ENCODE assay signal across 18 cellular contexts in genomic region chr10:97013568-97013967, GRCh38.
DNase-seq lines count a peak whose midpoint lies in the region; ATAC-seq, FAIRE-seq and TF ChIP-seq lines count a peak whose summit lies in the region.
"Had no signal": no experiment of that assay in that cellular context is flagged by ENCODE, and none has a peak within 500 bp of the region (broad histone marks: within the 10 kb centered on the region; RNA-seq: fewer than 3 reads in every experiment).

No MANE protein-coding gene starts in this region.

- no peaks in the 10 kb centered on the region for H3K79me2 ChIP-seq in H1 (ENCODE audit: control insufficient read depth in 1 of 2, insufficient read depth in 2 of 2, low read length in 2 of 2)

- no peaks in the 10 kb centered on the region for H3K36me3 ChIP-seq in H1 (ENCODE audit: control insufficient read depth in 2 of 4, insufficient read depth in 4 of 4, low read length in 3 of 4)
- H3K36me3 ChIP-seq: BLaER1 had no signal

- peaks cover 14% of the 10 kb centered on the region for H3K27me3 Mint-ChIP-seq in activated naive CD4-positive, alpha-beta T cell treated with anti-CD3 and anti-CD28 coated beads, Interleukin-2, amount 10 ng/mL, durations not matched to agents 7 days and 5 days
- H3K27me3 Mint-ChIP-seq: CD8-positive, alpha-beta memory T cell had no signal

- no peak for TF ChIP-seq EP300 in H1 (IDR thresholded peaks at IDR 0.05; ENCODE audit: borderline replicate concordance in 1 of 2, low read depth in 2 of 2, low read length in 2 of 2)

- no peak for ATAC-seq in GM18498 (IDR thresholded peaks at IDR 0.05; ENCODE audit: unreplicated experiment)
- ATAC-seq: GM23338, HCT116 had no signal

- no peaks in the 10 kb centered on the region for H3K27me3 ChIP-seq in H1 (replicated peaks in 1 of 4; ENCODE audit: control insufficient read depth in 3 of 4, extremely low read depth in 1 of 4, insufficient read depth in 3 of 4, low read length in 3 of 4)
- H3K27me3 ChIP-seq: BLaER1 had no signal

- H3K4ac ChIP-seq in H1 (replicated peaks; ENCODE audit: insufficient read length, low read depth, low read length): no peak overlapping the region

- CTCF ChIA-PET in activated naive CD4-positive, alpha-beta T cell treated with anti-CD3 and anti-CD28 coated beads, Interleukin-2, amount 10 ng/mL, durations not matched to agents 7 days and 5 days (lab: Charles Lee): interaction anchor here (0.8 to 2.3 kb wide), 2 partner anchors 12 to 23 kb away, joined by 5 to 7 read pairs; no protein-coding TSS in a partner anchor
- CTCF ChIA-PET in H1 (lab: Charles Lee; ENCODE audit: partially characterized antibody): interaction anchor here (0.9 to 5.3 kb wide), 8 partner anchors 11 to 376 kb away, joined by 3 to 32 read pairs (median 4); no protein-coding TSS in a partner anchor

- H2BK20ac ChIP-seq in H1 (ENCODE audit: low read length): no peak overlapping the region

- no peak overlapping the region for H3K27ac ChIP-seq in H1 (ENCODE audit: low read depth, low read length)
- H3K27ac ChIP-seq: BLaER1, HL-60 had no signal

- no peak overlapping the region for H2BK15ac ChIP-seq in H1 (ENCODE audit: low read length)

- POLR2A ChIA-PET in H1 (lab: Charles Lee; ENCODE audit: partially characterized antibody): interaction anchor here (1.8 kb wide), 1 partner anchor 14 kb away, joined by 6 read pairs; no protein-coding TSS in a partner anchor

- 88% methylated on average over 8 of the region's 8 CpGs; no CpG with 5 or more reads in 1 of the 2 experiments for WGBS in H1 (ENCODE audit: extremely low coverage in 1 of 2, insufficient coverage in 1 of 2, insufficient read length in 1 of 2, insufficient replicate concordance in 2 of 2, low coverage in 1 of 2, low lambda C conversion rate in 2 of 2, missing lambda C conversion rate in 1 of 2), 2 experiments

- H3K36me3 Mint-ChIP-seq in activated naive CD4-positive, alpha-beta T cell treated with anti-CD3 and anti-CD28 coated beads, Interleukin-2, amount 10 ng/mL, durations not matched to agents 7 days and 5 days: no peaks in the 10 kb centered on the region

- H3K56ac ChIP-seq in H1 (replicated peaks; ENCODE audit: insufficient read length, low read depth, low read length): no peak overlapping the region

- H3K9me3 Mint-ChIP-seq in activated naive CD4-positive, alpha-beta T cell treated with anti-CD3 and anti-CD28 coated beads, Interleukin-2, amount 10 ng/mL, durations not matched to agents 7 days and 5 days: no peaks in the 10 kb centered on the region
- H3K9me3 Mint-ChIP-seq: GM23338 had no signal

- no peak overlapping the region for H2BK5ac ChIP-seq in H1 (ENCODE audit: low read depth, low read length)

- no peak for TF ChIP-seq POLR2A in H1 (IDR thresholded peaks at IDR 0.05; ENCODE audit: control extremely low read depth in 1 of 2, low read depth in 2 of 2, low read length in 2 of 2)

- H4K91ac ChIP-seq in H1 (replicated peaks; ENCODE audit: insufficient read length, low read length): no peak overlapping the region

- no peaks in the 10 kb centered on the region; the same call in 1 of the 2 replicates for H3K79me1 ChIP-seq in H1 (ENCODE audit: low read depth, low read length)

- no peaks in the 10 kb centered on the region for H3K9me3 ChIP-seq in H1 (ENCODE audit: insufficient read depth in 2 of 2, low read depth in 1 of 2, low read length in 1 of 2)
- H3K9me3 ChIP-seq: BLaER1, Caco-2 had no signal

- H3K4me3 ChIP-seq in H1 (ENCODE audit: extremely low read depth in 1 of 4, insufficient read depth in 2 of 4, low read depth in 3 of 4, low read length in 4 of 4): no peak overlapping the region
- H3K4me3 ChIP-seq: BLaER1, GM23338 had no signal

- H4K20me1 ChIP-seq in H1 (replicated peaks in 1 of 2; ENCODE audit: control insufficient read depth in 1 of 2, insufficient read depth in 2 of 2, low read length in 2 of 2): no peaks in the 10 kb centered on the region
- H4K20me1 ChIP-seq: BLaER1 had no signal

- H3K14ac ChIP-seq in H1 (ENCODE audit: insufficient read length): no peak overlapping the region

- H3K4me2 ChIP-seq in H1 (ENCODE audit: insufficient read depth in 1 of 2, low read depth in 2 of 2, low read length in 2 of 2): no peak overlapping the region
- H3K4me2 ChIP-seq: BLaER1, GM23338 had no signal

- H3K18ac ChIP-seq in H1 (ENCODE audit: extremely low read depth, low read length): no peak overlapping the region

- no peaks in the 10 kb centered on the region for H3K4me1 ChIP-seq in H1 (replicated peaks in 1 of 4; ENCODE audit: control insufficient read depth in 3 of 4, insufficient read depth in 4 of 4, low read length in 3 of 4)
- H3K4me1 ChIP-seq: Caco-2 had no signal

- H2AFZ ChIP-seq in H1 (ENCODE audit: low read length): no peak overlapping the region
- H2AFZ ChIP-seq: GM23338 had no signal

- FAIRE-seq in H1 (lab: Jason Lieb, UNC): no peak
- FAIRE-seq: GM18507 had no signal

- no peak overlapping the region for H4K5ac ChIP-seq in H1 (ENCODE audit: insufficient read length, low read depth, low read length)

- no peak for TF ChIP-seq RAD21 in H1 (IDR thresholded peaks at IDR 0.05 in 1 of 2, conservative IDR thresholded peaks at IDR 0.05 in 1 of 2; ENCODE audit: low read depth in 2 of 2, low read length in 2 of 2)

- DNase-seq in activated naive CD4-positive, alpha-beta T cell treated with anti-CD3 and anti-CD28 coated beads, Interleukin-2, amount 10 ng/mL, durations not matched to agents 7 days and 5 days: peak; percentile 3
- no peak for DNase-seq in activated naive CD4-positive, alpha-beta T cell treated with Interleukin-2 at 50 U/mL for 16 hours
- no peak for DNase-seq in H1 (ENCODE audit: low read depth in 1 of 2, low spot score in 2 of 2)
- peak; percentile 51 for DNase-seq in mesenteric fat pad (ENCODE audit: low spot score)
- no peak for DNase-seq in middle frontal gyrus (ENCODE audit: extremely low spot score, low spot score)
- no peak for DNase-seq in Kasumi-1 (lab: John Stamatoyannopoulos, UW)
- DNase-seq: 8988T; AML-193; Caco-2; CD8-positive, alpha-beta memory T cell; GF-D8; KBM-7 had no signal

- H4K8ac ChIP-seq in H1 (ENCODE audit: extremely low read depth, insufficient read depth, low read length): 0 out of 2 replicates have a peak overlapping the region, but pooled peaks have one; percentile 3

- no peak overlapping the region for H2AK5ac ChIP-seq in H1 (ENCODE audit: low read depth, low read length)

- no peaks in the 10 kb centered on the region for H3K23me2 ChIP-seq in H1 (ENCODE audit: low read depth, low read length)

- no peak for TF ChIP-seq CTCF in H1 (IDR thresholded peaks at IDR 0.05; ENCODE audit: control extremely low read depth in 1 of 3, insufficient read depth in 1 of 3, low read depth in 1 of 3, low read length in 3 of 3)

- no peak overlapping the region for H2BK120ac ChIP-seq in H1 (replicated peaks; ENCODE audit: low read depth, low read length)

- H3K9ac ChIP-seq in H1 (replicated peaks in 1 of 4; ENCODE audit: extremely low read depth in 1 of 4, low read depth in 3 of 4, low read length in 3 of 4): no peak overlapping the region
- H3K9ac ChIP-seq: BLaER1 had no signal

- no peak overlapping the region for H2BK12ac ChIP-seq in H1 (ENCODE audit: low read depth, low read length)

- no peak overlapping the region for H3K23ac ChIP-seq in H1 (ENCODE audit: insufficient read length)

- H3K4me1 Mint-ChIP-seq in activated naive CD4-positive, alpha-beta T cell treated with anti-CD3 and anti-CD28 coated beads, Interleukin-2, amount 10 ng/mL, durations not matched to agents 7 days and 5 days: peaks cover 18% of the 10 kb centered on the region
- H3K4me1 Mint-ChIP-seq: GM23338 had no signal

- no peak overlapping the region for H3K27ac Mint-ChIP-seq in activated naive CD4-positive, alpha-beta T cell treated with anti-CD3 and anti-CD28 coated beads, Interleukin-2, amount 10 ng/mL, durations not matched to agents 7 days and 5 days

- no peak overlapping the region for H3K4me3 Mint-ChIP-seq in activated naive CD4-positive, alpha-beta T cell treated with anti-CD3 and anti-CD28 coated beads, Interleukin-2, amount 10 ng/mL, durations not matched to agents 7 days and 5 days
- H3K4me3 Mint-ChIP-seq: CD8-positive, alpha-beta memory T cell; GM23338 had no signal

TF ChIP-seq in H1, 55 proteins besides CTCF, POLR2A, EP300 and RAD21 (continues in another document):
- TF ChIP-seq BRCA1 (IDR thresholded peaks at IDR 0.05; ENCODE audit: low read depth, low read length): no peak
- TF ChIP-seq SIN3A (conservative IDR thresholded peaks at IDR 0.05 in 1 of 2, IDR thresholded peaks at IDR 0.05 in 1 of 2; ENCODE audit: low read depth in 1 of 2, low read length in 2 of 2): no peak
- TF ChIP-seq NANOG (IDR thresholded peaks at IDR 0.05; ENCODE audit: insufficient read depth, low read depth, low read length, poor library complexity, severe bottlenecking): no peak
- no peak for TF ChIP-seq SP1 (IDR thresholded peaks at IDR 0.05; ENCODE audit: low read depth, low read length)

Comparison
In these comparisons a context has a peak if more than half of its experiments do, and no peak if none do; other contexts are left out.
1. DNase-seq: peak in activated naive CD4-positive, alpha-beta T cell treated with anti-CD3 and anti-CD28 coated beads, Interleukin-2, amount 10 ng/mL, durations not matched to agents 7 days and 5 days (single experiment) and mesenteric fat pad (single experiment); none in activated naive CD4-positive, alpha-beta T cell treated with Interleukin-2 at 50 U/mL for 16 hours (single experiment), H1 (0 of 2), middle frontal gyrus (single experiment) and Kasumi-1 (0 of 2).